23 cellular contexts compared by ENCODE assay signal in genomic region chr18:9716375-9716774, GRCh38. TPM values are rescaled to one million over a fixed set of nuclear protein-coding genes. Genes with fewer than 3 reads are reported as not detected.
DNase-seq lines count a peak whose midpoint lies in the region; ATAC-seq, FAIRE-seq and TF ChIP-seq lines count a peak whose summit lies in the region.
"Had no signal": no experiment of that assay in that cellular context is flagged by ENCODE, and none has a peak within 500 bp of the region (broad histone marks: within the 10 kb centered on the region; RNA-seq: fewer than 3 reads in every experiment).

No MANE protein-coding gene starts in this region.

- no peak for TF ChIP-seq POLR2A in A549 (IDR thresholded peaks at IDR 0.05; ENCODE audit: low read length)

- H3K27ac ChIP-seq in A549: peak overlapping the region; percentile 19 to 52; a peak in 3 of 6 replicates
- H3K27ac ChIP-seq in HL-60 (replicated peaks): peak overlapping the region; percentile 27
- H3K27ac ChIP-seq in astrocyte (ENCODE audit: low read depth, low read length): no peak overlapping the region
- H3K27ac ChIP-seq in osteoblast (ENCODE audit: low read depth, low read length): no peak overlapping the region
- H3K27ac ChIP-seq: BLaER1, GM23248, RWPE1 had no signal

- no peaks in the 10 kb centered on the region for H3K36me3 ChIP-seq in astrocyte (ENCODE audit: insufficient read depth, low read length)
- H3K36me3 ChIP-seq in osteoblast (ENCODE audit: insufficient read depth, low read length): peaks cover 3% of the 10 kb centered on the region
- H3K36me3 ChIP-seq: BLaER1 had no signal

- no peak for TF ChIP-seq EP300 in A549 (IDR thresholded peaks at IDR 0.05)

- H3K27me3 ChIP-seq in HL-60 (ENCODE audit: insufficient read depth, poor library complexity, severe bottlenecking) (no peaks in the 10 kb centered on the region), astrocyte (ENCODE audit: insufficient read depth, low read length) (no peaks in the 10 kb centered on the region), osteoblast (ENCODE audit: insufficient read depth, low read length) (no peaks in the 10 kb centered on the region)

- 0 out of 3 replicates have a peak overlapping the region, but pooled peaks have one; percentile 1 for H3K4me2 ChIP-seq in A549
- no peak overlapping the region for H3K4me2 ChIP-seq in astrocyte (ENCODE audit: low read length)
- no peak overlapping the region for H3K4me2 ChIP-seq in osteoblast (ENCODE audit: insufficient read depth, low read length)
- H3K4me2 ChIP-seq: BLaER1 had no signal

- no peaks in the 10 kb centered on the region for H3K27me3 Mint-ChIP-seq in astrocyte (ENCODE audit: low read depth, unreplicated experiment)
- H3K27me3 Mint-ChIP-seq in activated T-cell treated with anti-CD3 and anti-CD28 coated beads, Interleukin-2, amount 50 U/mL, for 24 hours: peaks cover 63% of the 10 kb centered on the region

- H2AFZ ChIP-seq in astrocyte (ENCODE audit: low read depth, low read length) (no peak overlapping the region), osteoblast (ENCODE audit: low read length) (no peak overlapping the region)
- H2AFZ ChIP-seq: GM23248 had no signal

- H4K20me1 ChIP-seq in astrocyte (ENCODE audit: insufficient read depth, low read length): peaks cover 62% of the 10 kb centered on the region
- H4K20me1 ChIP-seq in osteoblast (ENCODE audit: insufficient read depth, low read length): peaks cover 27% of the 10 kb centered on the region
- H4K20me1 ChIP-seq: BLaER1 had no signal

- 84% methylated on average over 5 of the region's 5 CpGs for WGBS in A549 (ENCODE audit: missing lambda C conversion rate)

- no peak for TF ChIP-seq RAD21 in A549 (conservative IDR thresholded peaks at IDR 0.05 in 1 of 2, IDR thresholded peaks at IDR 0.05 in 1 of 2)

- H3K4me3 ChIP-seq in A549 (no peak overlapping the region), HL-60 (replicated peaks; ENCODE audit: insufficient read depth, low read length) (no peak overlapping the region), astrocyte (ENCODE audit: insufficient read depth, low read depth, low read length) (no peak overlapping the region), osteoblast (ENCODE audit: insufficient read depth, low read length) (no peak overlapping the region)
- H3K4me3 ChIP-seq: BLaER1, GM23248 had no signal

- peak overlapping the region; percentile 6 for H3K27ac Mint-ChIP-seq in astrocyte (ENCODE audit: unreplicated experiment)
- H3K27ac Mint-ChIP-seq in activated T-cell treated with anti-CD3 and anti-CD28 coated beads, Interleukin-2, amount 50 U/mL, for 24 hours: no peak overlapping the region
- H3K27ac Mint-ChIP-seq: CD8-positive, alpha-beta memory T cell had no signal

- H3K9me3 Mint-ChIP-seq in astrocyte (ENCODE audit: unreplicated experiment): peaks cover 3% of the 10 kb centered on the region
- H3K9me3 Mint-ChIP-seq in activated T-cell treated with anti-CD3 and anti-CD28 coated beads, Interleukin-2, amount 50 U/mL, for 24 hours: no peaks in the 10 kb centered on the region
- H3K9me3 Mint-ChIP-seq: CD8-positive, alpha-beta memory T cell had no signal

- POLR2A ChIA-PET in A549 (lab: Yijun Ruan, JAX) (no interaction called here), GM10248 (lab: Yijun Ruan, JAX) (no interaction called here)

- H3K4me1 ChIP-seq in A549 (peaks cover 50% of the 10 kb centered on the region), astrocyte (ENCODE audit: insufficient read depth, low read length) (peaks cover 14% of the 10 kb centered on the region), osteoblast (ENCODE audit: insufficient read depth, low read length) (peaks cover 14% of the 10 kb centered on the region)
- H3K4me1 ChIP-seq: BLaER1 had no signal

- TF ChIP-seq CTCF in A549 (IDR thresholded peaks at IDR 0.05): no peak
- no peak for TF ChIP-seq CTCF in HL-60 (IDR thresholded peaks at IDR 0.05; ENCODE audit: insufficient read depth, low read length)
- no peak for TF ChIP-seq CTCF in astrocyte (IDR thresholded peaks at IDR 0.05; ENCODE audit: insufficient read depth, low read depth, low read length)
- TF ChIP-seq CTCF in osteoblast (IDR thresholded peaks at IDR 0.05; ENCODE audit: extremely low read depth, low read depth, low read length): no peak
- TF ChIP-seq CTCF in GM10248 (IDR thresholded peaks at IDR 0.05; ENCODE audit: control extremely low read depth, extremely low read depth, low read depth, missing control alignments): no peak

- peaks cover 36% of the 10 kb centered on the region for H3K4me1 Mint-ChIP-seq in astrocyte (ENCODE audit: low read depth, unreplicated experiment)
- H3K4me1 Mint-ChIP-seq in activated T-cell treated with anti-CD3 and anti-CD28 coated beads, Interleukin-2, amount 50 U/mL, for 24 hours (ENCODE audit: low read depth): peaks cover 6% of the 10 kb centered on the region

- no peak for ATAC-seq in A549
- ATAC-seq: HCT116, PC-3, SK-N-SH treated with all-trans-retinoic acid at 6 μM for 48 hours had no signal

- H3K9me3 ChIP-seq in A549 (no peaks in the 10 kb centered on the region), astrocyte (ENCODE audit: insufficient read depth, low read depth, low read length) (no peaks in the 10 kb centered on the region), osteoblast (ENCODE audit: low read depth, low read length) (no peaks in the 10 kb centered on the region)
- H3K9me3 ChIP-seq: BLaER1 had no signal

- peaks cover 88% of the 10 kb centered on the region for H3K79me2 ChIP-seq in astrocyte (ENCODE audit: insufficient read depth, low read length)
- peaks cover 82% of the 10 kb centered on the region for H3K79me2 ChIP-seq in osteoblast (ENCODE audit: insufficient read depth, low read length)

- no peak overlapping the region for H3K4me3 Mint-ChIP-seq in astrocyte (ENCODE audit: unreplicated experiment)
- no peak overlapping the region for H3K4me3 Mint-ChIP-seq in activated T-cell treated with anti-CD3 and anti-CD28 coated beads, Interleukin-2, amount 50 U/mL, for 24 hours
- H3K4me3 Mint-ChIP-seq: CD8-positive, alpha-beta memory T cell had no signal

- H3K9ac ChIP-seq in astrocyte (ENCODE audit: low read length): no peak overlapping the region
- H3K9ac ChIP-seq: BLaER1, GM23248 had no signal

- no peak for DNase-seq in A549 (ENCODE audit: low read depth in 1 of 2, low spot score in 1 of 2)
- DNase-seq in HL-60 (ENCODE audit: low read depth in 1 of 2, low spot score in 1 of 2): no peak
- no peak for DNase-seq in astrocyte (ENCODE audit: low read depth)
- peak; percentile 59 for DNase-seq in osteoblast (ENCODE audit: insufficient read length, low spot score, missing footprints)
- DNase-seq in NCI-H2227 (lab: John Stamatoyannopoulos, UW; ENCODE audit: unreplicated experiment): no peak
- DNase-seq in DMS114 treated with DMSO at 0.1 percent for 48 hours (lab: John Stamatoyannopoulos, UW; ENCODE audit: unreplicated experiment): no peak
- DNase-seq in GM10248 (ENCODE audit: extremely low spot score): no peak
- DNase-seq in activated T-cell treated with anti-CD3 and anti-CD28 coated beads, Interleukin-2, amount 50 U/mL, for 24 hours: no peak
- DNase-seq: CD8-positive, alpha-beta memory T cell; DMS79; GM23248; KG1; NCI-H1417 treated with DMSO at 0.1 percent for 48 hours; NCI-H187 treated with DMSO at 0.1 percent for 48 hours; NCI-H345; NCI-H524 treated with DMSO at 0.1 percent for 48 hours; PC-3; SIG-M5 had no signal

- FAIRE-seq in A549 (lab: Jason Lieb, UNC): no peak
- no peak for FAIRE-seq in astrocyte (lab: Jason Lieb, UNC)
- FAIRE-seq: A204.1 had no signal

- CTCF ChIA-PET in A549 (lab: Yijun Ruan, JAX) (interaction anchor here (0.6 kb wide), 2 partner anchors 141 to 655 kb away, joined by 3 to 5 read pairs; no protein-coding TSS in a partner anchor), GM10248 (lab: Yijun Ruan, JAX) (interaction anchor here (2.1 kb wide), 1 partner anchor 10 kb away, joined by 4 read pairs; no protein-coding TSS in a partner anchor)

- peaks cover 14% of the 10 kb centered on the region for H3K36me3 Mint-ChIP-seq in astrocyte (ENCODE audit: low read depth, unreplicated experiment)
- H3K36me3 Mint-ChIP-seq in activated T-cell treated with anti-CD3 and anti-CD28 coated beads, Interleukin-2, amount 50 U/mL, for 24 hours (ENCODE audit: low read depth): no peaks in the 10 kb centered on the region
- H3K36me3 Mint-ChIP-seq: CD8-positive, alpha-beta memory T cell had no signal

TF ChIP-seq in A549, 52 proteins besides CTCF, POLR2A, EP300 and RAD21 (continues in another document):
- TF ChIP-seq NPAS2 (CRISPR knock-in tag; IDR thresholded peaks at IDR 0.05; ENCODE audit: borderline replicate concordance) (no peak), GATA3 (IDR thresholded peaks at IDR 0.05; ENCODE audit: borderline replicate concordance) (no peak), BCL3 (IDR thresholded peaks at IDR 0.05) (no peak), MAFK (IDR thresholded peaks at IDR 0.05; ENCODE audit: partially characterized antibody) (no peak), SREBF2 (IDR thresholded peaks at IDR 0.05) (no peak), TFCP2L1 (CRISPR knock-in tag; IDR thresholded peaks at IDR 0.05) (no peak), PHF8 (IDR thresholded peaks at IDR 0.05; ENCODE audit: borderline replicate concordance, low read depth) (no peak), CHD2 (IDR thresholded peaks at IDR 0.05; ENCODE audit: low read length, partially characterized antibody) (no peak), NR3C1 (IDR thresholded peaks at IDR 0.05) (no peak)

RNA-seq across cellular contexts. Expression of gene RAB31, which starts 8.3 kb away (rescaled TPM):
- polyA plus RNA-seq in A549 (2011; rRNA removed) (46.3 and 49.1 TPM in 2 replicates), A549 (2017; fragmentation: RNase III; extraction: RNeasy Plus Mini Kit Qiagen cat#74134 plus additional on column Dnase treatment) (16.9 to 20.5 TPM (median 18.5 TPM) in 3 replicates)
- polyA plus RNA-seq in A549 (2012; cell fraction: cytosol; rRNA removed): 11.2 and 13.8 TPM in 2 replicates
- polyA plus RNA-seq in A549 (2012; cell fraction: nucleus; rRNA removed): 11.4 and 19.0 TPM in 2 replicates
- 25.2 and 33.0 TPM in 2 replicates for polyA minus RNA-seq in A549 (2011; rRNA and poly(A)+ RNA removed)
- total RNA-seq in astrocyte (88.7 and 100 TPM in 2 replicates), osteoblast (120 and 144 TPM in 2 replicates)

Comparison
In these comparisons a context has a peak if more than half of its experiments do, and no peak if none do; other contexts are left out.
1. H3K27ac ChIP-seq: peak in A549 (2 of 2) and HL-60 (single experiment); none in astrocyte (single experiment) and osteoblast (single experiment).